ENCODE assay signal across 15 cellular contexts in the genomic region with DNA sequence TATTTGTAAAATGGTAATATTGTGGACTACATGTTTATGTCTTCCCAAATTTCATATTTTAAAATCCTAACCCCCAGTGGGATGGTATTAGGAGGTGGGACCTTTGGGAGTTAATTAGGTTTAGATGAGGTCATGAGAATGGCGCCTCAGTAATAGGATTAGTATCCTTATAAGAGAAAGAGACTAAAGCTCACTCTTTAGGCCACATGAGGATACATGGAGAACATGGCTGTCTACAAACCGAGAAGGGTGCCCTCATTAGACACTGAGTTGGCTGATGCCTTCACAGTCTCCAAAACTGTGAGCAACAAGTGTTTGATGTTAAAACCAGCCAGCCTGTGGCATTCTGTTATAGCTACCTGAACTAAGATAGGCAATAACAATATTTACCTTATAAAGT. TPM values are rescaled to one million over a fixed set of nuclear protein-coding genes. Genes with fewer than 3 reads are reported as not detected.
DNase-seq lines count a peak whose midpoint lies in the region; ATAC-seq and TF ChIP-seq lines count a peak whose summit lies in the region.
"Had no signal": no experiment of that assay in that cellular context is flagged by ENCODE, and none has a peak within 500 bp of the region (broad histone marks: within the 10 kb centered on the region; RNA-seq: fewer than 3 reads in every experiment).

No MANE protein-coding gene starts in this region.

- no peak overlapping the region for H3K23ac ChIP-seq in trophoblast cell (ENCODE audit: low read length)

- 52% methylated on average over 2 of the region's 2 CpGs for WGBS in esophagus muscularis mucosa
- WGBS in trophoblast cell (ENCODE audit: extremely low coverage, insufficient coverage, insufficient read length): no CpG with 5 or more reads among the region's 2 CpGs

- H2BK12ac ChIP-seq in trophoblast cell (ENCODE audit: low read length): no peak overlapping the region

- no peak for TF ChIP-seq EP300 in esophagus muscularis mucosa (IDR thresholded peaks at IDR 0.05)

- no peaks in the 10 kb centered on the region for H3K79me2 ChIP-seq in trophoblast cell (ENCODE audit: control insufficient read depth, insufficient read depth, low read length, poor library complexity)

- no peak overlapping the region for H3K4me2 ChIP-seq in trophoblast cell (ENCODE audit: low read length)

- H3K9ac ChIP-seq in rectal smooth muscle tissue (ENCODE audit: low read length) (no peak overlapping the region), trophoblast cell (ENCODE audit: low read length) (no peak overlapping the region)

- H3K36me3 ChIP-seq in esophagus muscularis mucosa (no peaks in the 10 kb centered on the region), rectal smooth muscle tissue (ENCODE audit: control insufficient read depth, insufficient read depth, low read length) (no peaks in the 10 kb centered on the region), trophoblast cell (ENCODE audit: control insufficient read depth in 1 of 2, insufficient read depth in 2 of 2, low read length in 2 of 2) (no peaks in the 10 kb centered on the region)
- H3K36me3 ChIP-seq: SJCRH30 had no signal

- no peak for TF ChIP-seq POLR2A in esophagus muscularis mucosa (IDR thresholded peaks at IDR 0.05; ENCODE audit: low read depth)

- H4K8ac ChIP-seq in trophoblast cell (ENCODE audit: low read depth, low read length): no peak overlapping the region

- H3K27ac ChIP-seq in esophagus muscularis mucosa (replicated peaks in 1 of 4): peak overlapping the region; percentile 76 to 80 (median 79)
- peak overlapping the region; percentile 60 for H3K27ac ChIP-seq in rectal smooth muscle tissue (ENCODE audit: low read depth, low read length)
- H3K27ac ChIP-seq in trophoblast cell (ENCODE audit: low read depth, low read length): no peak overlapping the region
- H3K27ac ChIP-seq: SJCRH30 had no signal

- no peak for TF ChIP-seq CTCF in esophagus muscularis mucosa (IDR thresholded peaks at IDR 0.05)

- H4K12ac ChIP-seq in trophoblast cell (ENCODE audit: low read depth, low read length): no peak overlapping the region

- no peaks in the 10 kb centered on the region for H3K27me3 ChIP-seq in esophagus muscularis mucosa
- no peaks in the 10 kb centered on the region for H3K27me3 ChIP-seq in rectal smooth muscle tissue (ENCODE audit: control insufficient read depth, insufficient read depth, low read length)
- no peaks in the 10 kb centered on the region for H3K27me3 ChIP-seq in trophoblast cell (ENCODE audit: insufficient read depth, low read length)
- H3K27me3 ChIP-seq: SJCRH30 had no signal

- H2AK5ac ChIP-seq in trophoblast cell (ENCODE audit: low read length): no peak overlapping the region

- H3K4me1 ChIP-seq in esophagus muscularis mucosa (peaks cover 0 to 82% (median 66%) of the 10 kb centered on the region in 4 donors), rectal smooth muscle tissue (ENCODE audit: control insufficient read depth, insufficient read depth, low read length) (peaks cover 19% of the 10 kb centered on the region), trophoblast cell (ENCODE audit: control insufficient read depth in 1 of 2, insufficient read depth in 2 of 2, low read length in 2 of 2) (no peaks in the 10 kb centered on the region)
- H3K4me1 ChIP-seq: SJCRH30 had no signal

- H3K18ac ChIP-seq in trophoblast cell (ENCODE audit: low read length): no peak overlapping the region

- H3K4ac ChIP-seq in trophoblast cell (ENCODE audit: low read depth, low read length): no peak overlapping the region

- H3K79me1 ChIP-seq in trophoblast cell (ENCODE audit: low read length): no peaks in the 10 kb centered on the region

- no peaks in the 10 kb centered on the region for H3K9me3 ChIP-seq in esophagus muscularis mucosa
- no peaks in the 10 kb centered on the region for H3K9me3 ChIP-seq in trophoblast cell (ENCODE audit: insufficient read depth, low read depth, low read length)
- H3K9me3 ChIP-seq: SJCRH30 had no signal

- H2BK120ac ChIP-seq in trophoblast cell (ENCODE audit: insufficient read depth, low read length, poor library complexity): no peak overlapping the region

- ATAC-seq in HG03280 (IDR thresholded peaks at IDR 0.05; ENCODE audit: unreplicated experiment) (no peak), GM21360 (IDR thresholded peaks at IDR 0.05; ENCODE audit: unreplicated experiment) (no peak)
- ATAC-seq: K562, Panc1 had no signal

- peak; percentile 20 for DNase-seq in Daoy (ENCODE audit: low read depth)
- peak; percentile 89 for DNase-seq in NCI-H82 (lab: John Stamatoyannopoulos, UW)
- no peak for DNase-seq in esophagus muscularis mucosa (ENCODE audit: extremely low spot score)
- no peak for DNase-seq in T-helper 9 cell
- DNase-seq in trophoblast cell: no peak
- DNase-seq: Calu3; CD4-positive, alpha-beta memory T cell; H7; NCI-H187 treated with DMSO at 0.1 percent for 48 hours; SJCRH30 had no signal

- H2BK5ac ChIP-seq in trophoblast cell (ENCODE audit: low read depth, low read length, poor library complexity): no peak overlapping the region

- intact Hi-C loops in esophagus muscularis mucosa (cut with DNase I): no loop called here

- H3K4me3 ChIP-seq in esophagus muscularis mucosa (no peak overlapping the region), rectal smooth muscle tissue (ENCODE audit: low read length) (no peak overlapping the region), trophoblast cell (ENCODE audit: low read depth, low read length) (no peak overlapping the region)
- H3K4me3 ChIP-seq: K562, SJCRH30 had no signal

- no peak overlapping the region for H4K91ac ChIP-seq in trophoblast cell (ENCODE audit: low read depth, low read length)

- H3K14ac ChIP-seq in trophoblast cell (ENCODE audit: low read length): no peak overlapping the region

- no peak overlapping the region for H2AFZ ChIP-seq in trophoblast cell (ENCODE audit: insufficient read depth, low read length, poor library complexity)

RNA-seq across cellular contexts. Expression of a gene that starts 58.3 kb away (rescaled TPM):
- total RNA-seq in Daoy (2014; rRNA removed; shearing (Covaris generic)): 1.0 and 1.4 TPM in 2 replicates
- 1 to 10 TPM in 3 of 4 donors, under 1 TPM in 1; 0.83 to 2.0 (median 1.6) TPM for total RNA-seq in esophagus muscularis mucosa
- 1.8 and 2.1 TPM in 2 replicates for polyA plus RNA-seq in trophoblast cell (2013)
- total RNA-seq: CD4-positive, alpha-beta memory T cell had no signal
- polyA plus RNA-seq: CD4-positive, alpha-beta memory T cell had no signal

Comparison
In these comparisons a context has a peak if more than half of its experiments do, and no peak if none do; other contexts are left out.
1. DNase-seq: peak in Daoy (single experiment) and NCI-H82 (single experiment); none in esophagus muscularis mucosa (single experiment), T-helper 9 cell (single experiment) and trophoblast cell (0 of 2).